12 cellular contexts compared by ENCODE assay signal in genomic region chr16:78227855-78228254, GRCh38.
DNase-seq lines count a peak whose midpoint lies in the region; ATAC-seq and TF ChIP-seq lines count a peak whose summit lies in the region.
"Had no signal": no experiment of that assay in that cellular context is flagged by ENCODE, and none has a peak within 500 bp of the region (broad histone marks: within the 10 kb centered on the region; RNA-seq: fewer than 3 reads in every experiment).

No MANE protein-coding gene starts in this region.

- H3K27ac Mint-ChIP-seq in Caco-2 (ENCODE audit: unreplicated experiment): peak overlapping the region; percentile 28
- H3K27ac Mint-ChIP-seq: stimulated activated memory B cell treated with anti-CD40 and anti-IgM and Interleukin-4, amounts not matched to agents 10 μg/mL and 1 μg/mL and 100 μg/mL, for 72 hours had no signal

- H3K4me1 ChIP-seq in Caco-2 (peaks cover 17% of the 10 kb centered on the region), liver (ENCODE audit: control insufficient read depth in 4 of 4, insufficient read depth in 4 of 4, low read length in 3 of 4) (no peaks in the 10 kb centered on the region)

- DNase-seq in Caco-2: peak; percentile 53 to 56
- DNase-seq in KBM-7: peak; percentile 25
- peak; percentile 67 for DNase-seq in SK-N-DZ (ENCODE audit: low spot score)
- DNase-seq in activated CD4-positive, alpha-beta T cell treated with anti-CD3 and anti-CD28 coated beads for 1 hour: no peak
- DNase-seq: activated effector memory CD4-positive, alpha-beta T cell treated with anti-CD3 and anti-CD28 coated beads, Interleukin-2, amount 50 U/mL, for 16 hours; NCI-H2029 treated with DMSO at 0.1 percent for 48 hours had no signal

- H3K27me3 ChIP-seq in Caco-2 (replicated peaks; ENCODE audit: control insufficient read depth, insufficient read depth, low read length) (no peaks in the 10 kb centered on the region), liver (ENCODE audit: control insufficient read depth in 4 of 4, insufficient read depth in 4 of 4, low read length in 3 of 4) (no peaks in the 10 kb centered on the region)

- in situ Hi-C loops in KBM-7 (cut with MboI; ENCODE audit: low pct_unique_long_range_greater_than_20kb, low sequenced_read_pairs): no loop called here

- POLR2A ChIA-PET in Caco-2 (lab: Charles Lee): no interaction called here

- CTCF ChIA-PET in Caco-2 (lab: Charles Lee): interaction anchor here (0.6 kb wide), 2 partner anchors 13 to 313 kb away, joined by 3 read pairs; no protein-coding TSS in a partner anchor

- ATAC-seq in GM19324 (IDR thresholded peaks at IDR 0.05; ENCODE audit: low FRiP score, unreplicated experiment) (no peak), GM19035 (IDR thresholded peaks at IDR 0.05; ENCODE audit: unreplicated experiment) (no peak), HG02798 (IDR thresholded peaks at IDR 0.05; ENCODE audit: poor library complexity, unreplicated experiment) (no peak)
- ATAC-seq: stimulated activated memory B cell treated with anti-CD40 and anti-IgM and Interleukin-4, amounts not matched to agents 10 μg/mL and 1 μg/mL and 100 μg/mL, for 72 hours had no signal

- H3K4me3 Mint-ChIP-seq in Caco-2 (ENCODE audit: unreplicated experiment): no peak overlapping the region
- H3K4me3 Mint-ChIP-seq: stimulated activated memory B cell treated with anti-CD40 and anti-IgM and Interleukin-4, amounts not matched to agents 10 μg/mL and 1 μg/mL and 100 μg/mL, for 72 hours had no signal

- no peaks in the 10 kb centered on the region for H3K27me3 Mint-ChIP-seq in Caco-2 (ENCODE audit: insufficient read depth, unreplicated experiment)
- H3K27me3 Mint-ChIP-seq: stimulated activated memory B cell treated with anti-CD40 and anti-IgM and Interleukin-4, amounts not matched to agents 10 μg/mL and 1 μg/mL and 100 μg/mL, for 72 hours had no signal

- BruUV-seq in Caco-2 (replicated peaks; lab: Mats Ljungman, UMichigan): no TSS peak

- no peaks in the 10 kb centered on the region for H3K36me3 Mint-ChIP-seq in Caco-2 (ENCODE audit: insufficient read depth, unreplicated experiment)
- H3K36me3 Mint-ChIP-seq: stimulated activated memory B cell treated with anti-CD40 and anti-IgM and Interleukin-4, amounts not matched to agents 10 μg/mL and 1 μg/mL and 100 μg/mL, for 72 hours had no signal

- 65% methylated on average over 3 of the region's 3 CpGs for WGBS in liver

- H3K9me3 Mint-ChIP-seq in Caco-2 (ENCODE audit: unreplicated experiment): no peaks in the 10 kb centered on the region
- H3K9me3 Mint-ChIP-seq: stimulated activated memory B cell treated with anti-CD40 and anti-IgM and Interleukin-4, amounts not matched to agents 10 μg/mL and 1 μg/mL and 100 μg/mL, for 72 hours had no signal

- intact Hi-C loops in Caco-2 (cut with micrococcal nuclease; ENCODE audit: unreplicated experiment): loop anchor here (5.0 kb wide), 1 partner anchor 344 kb away; no protein-coding TSS in a partner anchor

- H3K4me3 ChIP-seq in Caco-2 (ENCODE audit: low read depth, low read length): no peak overlapping the region
- no peak overlapping the region for H3K4me3 ChIP-seq in liver (ENCODE audit: low read depth in 1 of 3, low read length in 3 of 3)
- H3K4me3 ChIP-seq: HAP-1 had no signal

- TF ChIP-seq RAD21 in liver (IDR thresholded peaks at IDR 0.05): peak; percentile 66 to 71

- H3K9me3 ChIP-seq in Caco-2: no peaks in the 10 kb centered on the region
- H3K9me3 ChIP-seq in liver (ENCODE audit: control insufficient read depth in 4 of 4, low read length in 3 of 4): no peaks in the 10 kb centered on the region
- H3K9me3 ChIP-seq: HAP-1 had no signal

- H3K4me1 Mint-ChIP-seq in Caco-2 (ENCODE audit: low read depth, unreplicated experiment): peaks cover 18% of the 10 kb centered on the region
- H3K4me1 Mint-ChIP-seq: stimulated activated memory B cell treated with anti-CD40 and anti-IgM and Interleukin-4, amounts not matched to agents 10 μg/mL and 1 μg/mL and 100 μg/mL, for 72 hours had no signal

- peak; percentile 23 to 35 for TF ChIP-seq CTCF in Caco-2 (IDR thresholded peaks at IDR 0.05; ENCODE audit: insufficient read depth in 1 of 2, low read depth in 1 of 2, low read length in 1 of 2, severe bottlenecking in 1 of 2, unreplicated experiment in 1 of 2)
- TF ChIP-seq CTCF in liver (IDR thresholded peaks at IDR 0.05; ENCODE audit: low read depth, low read length, missing input control): peak; percentile 32

- H3K36me3 ChIP-seq in Caco-2 (ENCODE audit: control insufficient read depth, insufficient read depth, low read length) (no peaks in the 10 kb centered on the region), liver (ENCODE audit: control insufficient read depth in 4 of 4, insufficient read depth in 3 of 4, low read depth in 1 of 4, low read length in 3 of 4) (no peaks in the 10 kb centered on the region)
- H3K36me3 ChIP-seq: HAP-1 had no signal

- H3K27ac ChIP-seq in liver (ENCODE audit: low read depth in 1 of 2, low read length in 2 of 2): no peak overlapping the region

- H3K9ac ChIP-seq in liver (ENCODE audit: low read depth in 1 of 2, low read length in 2 of 2): no peak overlapping the region

TF ChIP-seq in liver, 16 proteins besides CTCF, POLR2A, EP300 and RAD21:
- TF ChIP-seq, protein P1, sequence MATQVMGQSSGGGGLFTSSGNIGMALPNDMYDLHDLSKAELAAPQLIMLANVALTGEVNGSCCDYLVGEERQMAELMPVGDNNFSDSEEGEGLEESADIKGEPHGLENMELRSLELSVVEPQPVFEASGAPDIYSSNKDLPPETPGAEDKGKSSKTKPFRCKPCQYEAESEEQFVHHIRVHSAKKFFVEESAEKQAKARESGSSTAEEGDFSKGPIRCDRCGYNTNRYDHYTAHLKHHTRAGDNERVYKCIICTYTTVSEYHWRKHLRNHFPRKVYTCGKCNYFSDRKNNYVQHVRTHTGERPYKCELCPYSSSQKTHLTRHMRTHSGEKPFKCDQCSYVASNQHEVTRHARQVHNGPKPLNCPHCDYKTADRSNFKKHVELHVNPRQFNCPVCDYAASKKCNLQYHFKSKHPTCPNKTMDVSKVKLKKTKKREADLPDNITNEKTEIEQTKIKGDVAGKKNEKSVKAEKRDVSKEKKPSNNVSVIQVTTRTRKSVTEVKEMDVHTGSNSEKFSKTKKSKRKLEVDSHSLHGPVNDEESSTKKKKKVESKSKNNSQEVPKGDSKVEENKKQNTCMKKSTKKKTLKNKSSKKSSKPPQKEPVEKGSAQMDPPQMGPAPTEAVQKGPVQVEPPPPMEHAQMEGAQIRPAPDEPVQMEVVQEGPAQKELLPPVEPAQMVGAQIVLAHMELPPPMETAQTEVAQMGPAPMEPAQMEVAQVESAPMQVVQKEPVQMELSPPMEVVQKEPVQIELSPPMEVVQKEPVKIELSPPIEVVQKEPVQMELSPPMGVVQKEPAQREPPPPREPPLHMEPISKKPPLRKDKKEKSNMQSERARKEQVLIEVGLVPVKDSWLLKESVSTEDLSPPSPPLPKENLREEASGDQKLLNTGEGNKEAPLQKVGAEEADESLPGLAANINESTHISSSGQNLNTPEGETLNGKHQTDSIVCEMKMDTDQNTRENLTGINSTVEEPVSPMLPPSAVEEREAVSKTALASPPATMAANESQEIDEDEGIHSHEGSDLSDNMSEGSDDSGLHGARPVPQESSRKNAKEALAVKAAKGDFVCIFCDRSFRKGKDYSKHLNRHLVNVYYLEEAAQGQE (IDR thresholded peaks at IDR 0.05): no peak
- TF ChIP-seq EGR1 (IDR thresholded peaks at IDR 0.05; ENCODE audit: low read depth in 2 of 2) (no peak), TAF1 (conservative IDR thresholded peaks at IDR 0.05) (no peak), HNF4G (IDR thresholded peaks at IDR 0.05) (no peak), GABPA (IDR thresholded peaks at IDR 0.05 in 1 of 2, conservative IDR thresholded peaks at IDR 0.05 in 1 of 2) (no peak), RXRA (IDR thresholded peaks at IDR 0.05) (no peak), JUND (IDR thresholded peaks at IDR 0.05) (no peak), ATF3 (IDR thresholded peaks at IDR 0.05) (no peak)
